In genomic region chr20:50729925-50730764, GRCh38 we compare ENCODE assay signal across 8 cellular contexts. TPM values are rescaled to one million over a fixed set of nuclear protein-coding genes. Genes with fewer than 3 reads are reported as not detected.
DNase-seq lines count a peak whose midpoint lies in the region; ATAC-seq and TF ChIP-seq lines count a peak whose summit lies in the region.

No MANE protein-coding gene starts in this region.

- no peaks in the 10 kb centered on the region for H3K27me3 Mint-ChIP-seq in T-helper 17 cell

- peak overlapping the region; percentile 94 for H2AFZ ChIP-seq in parathyroid adenoma

- DNase-seq in NCI-H82 (lab: John Stamatoyannopoulos, UW) (peak; percentile 57), NCI-H82 treated with DMSO at 0.1 percent for 48 hours (lab: John Stamatoyannopoulos, UW; ENCODE audit: unreplicated experiment) (no peak), T-helper 17 cell (no peak), foreskin fibroblast (peak in 1 of 2 donors; percentile 47), NCI-H2107 treated with DMSO at 0.1 percent for 48 hours (lab: John Stamatoyannopoulos, UW; ENCODE audit: unreplicated experiment) (no peak)
- DNase-seq in activated CD8-positive, alpha-beta memory T cell treated with anti-CD3 and anti-CD28 coated beads, Interleukin-2, amount 50 U/mL, for 48 hours: no peak

- peak overlapping the region; percentile 84 for H3K27ac ChIP-seq in parathyroid adenoma

- ATAC-seq in T-helper 17 cell (no peak), GM18519 (IDR thresholded peaks at IDR 0.05; ENCODE audit: low FRiP score, unreplicated experiment) (no peak)

- H3K36me3 Mint-ChIP-seq in T-helper 17 cell (ENCODE audit: low read depth): no peaks in the 10 kb centered on the region

- TF ChIP-seq CTCF in foreskin fibroblast (IDR thresholded peaks at IDR 0.05; ENCODE audit: low read depth, low read length) (no peak), parathyroid adenoma (IDR thresholded peaks at IDR 0.05) (no peak)

- H3K27ac Mint-ChIP-seq in T-helper 17 cell: no peak overlapping the region

- peaks cover 21% of the 10 kb centered on the region for H3K79me2 ChIP-seq in parathyroid adenoma

- no peaks in the 10 kb centered on the region for H3K36me3 ChIP-seq in parathyroid adenoma (ENCODE audit: control insufficient read depth, insufficient read depth, low read length)

- H3K9ac ChIP-seq in parathyroid adenoma: no peak overlapping the region

- peak overlapping the region; percentile 76 for H3K4me2 ChIP-seq in parathyroid adenoma (ENCODE audit: low read length)

- H3K4me3 ChIP-seq in foreskin fibroblast (ENCODE audit: low read depth in 1 of 2, low read length in 2 of 2) (peak overlapping the region; percentile 59 to 68), parathyroid adenoma (ENCODE audit: low read depth, low read length) (peak overlapping the region; percentile 69)

- peaks cover 14% of the 10 kb centered on the region for H3K4me1 ChIP-seq in parathyroid adenoma

- peaks cover 14% of the 10 kb centered on the region for H3K4me1 Mint-ChIP-seq in T-helper 17 cell

- H3K27me3 ChIP-seq in parathyroid adenoma (ENCODE audit: control insufficient read depth, insufficient read depth, low read length): no peaks in the 10 kb centered on the region

- H3K9me3 ChIP-seq in T-helper 17 cell (ENCODE audit: control insufficient read depth, low read length, poor library complexity, severe bottlenecking): no peaks in the 10 kb centered on the region
- H3K9me3 ChIP-seq in parathyroid adenoma (ENCODE audit: control insufficient read depth, low read length): no peaks in the 10 kb centered on the region

- peak overlapping the region; percentile 88 for H3K4me3 Mint-ChIP-seq in T-helper 17 cell

RNA-seq across cellular contexts. Expression of gene PARD6B, which starts 1.2 kb away (rescaled TPM):
- 1 to 10 TPM; 4.0 to 6.8 TPM for total RNA-seq in T-helper 17 cell

RNA-seq across cellular contexts. Expression of gene RIPOR3, which starts 38.8 kb away (rescaled TPM):
- total RNA-seq in T-helper 17 cell: 1 to 10 TPM in 1 of 2 donors, not detected in 1; 2.1 TPM
